In the genomic region with DNA sequence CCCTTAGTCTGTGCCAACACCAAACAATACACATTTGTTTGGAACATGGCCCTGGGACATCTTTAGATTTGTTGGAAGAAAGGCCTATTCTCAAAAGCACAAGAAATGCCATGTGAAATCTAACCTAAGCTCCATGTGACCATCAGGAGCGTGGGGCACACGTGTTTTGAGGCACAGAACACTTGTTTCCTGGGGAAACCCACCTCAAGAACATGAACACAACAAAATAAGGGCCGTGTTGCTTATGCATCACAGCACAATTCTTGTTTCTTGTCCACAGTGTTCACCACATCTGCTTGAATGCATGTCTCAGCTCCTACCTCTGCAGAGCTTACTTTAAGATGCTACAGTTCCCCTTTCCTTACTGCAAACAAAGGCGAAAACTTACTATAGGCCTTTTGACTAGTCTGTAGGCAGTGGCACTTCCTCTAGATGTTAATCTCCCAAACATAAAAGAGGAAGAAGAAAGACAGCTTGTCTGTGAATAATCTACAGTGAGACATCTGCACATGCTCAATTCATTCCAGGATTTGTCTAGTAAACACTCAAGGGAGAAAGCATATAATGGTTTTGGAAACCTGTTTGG, we compare ENCODE assay signal across 8 cellular contexts.
DNase-seq lines count a peak whose midpoint lies in the region; ATAC-seq lines count a peak whose summit lies in the region.

No MANE protein-coding gene starts in this region.

- in situ Hi-C loops in G401 (cut with HindIII; ENCODE audit: low sequenced_read_pairs) = no loop called here

- peak; percentile 93 for ATAC-seq in HG03159 (IDR thresholded peaks at IDR 0.05; ENCODE audit: unreplicated experiment)
- peak; percentile 43 for ATAC-seq in left colon

- peak; percentile 90 for DNase-seq in COLO829 (ENCODE audit: low spot score)
- DNase-seq in GM19238 (ENCODE audit: insufficient read length, low spot score) = peak; percentile 37
- DNase-seq in OCI-M2 (lab: John Stamatoyannopoulos, UW; ENCODE audit: unreplicated experiment) = peak; percentile 17
- DNase-seq in left colon = no peak
- no peak for DNase-seq in middle frontal gyrus (ENCODE audit: extremely low spot score, low spot score)
- DNase-seq in stimulated activated CD4-positive, alpha-beta T cell treated with anti-CD3 and anti-CD28 coated beads, Interleukin-4, amount 100 ng/mL, for 1 hour = no peak
- no peak for DNase-seq in G401 (ENCODE audit: low spot score)

- intact Hi-C loops in left colon (cut with DNase I, micrococcal nuclease) = no loop called here

Comparison
In these comparisons a context has a peak if more than half of its experiments do, and no peak if none do; other contexts are left out.
1. DNase-seq: peak in COLO829 (single experiment), GM19238 (single experiment) and OCI-M2 (single experiment); none in left colon (0 of 2), middle frontal gyrus (single experiment), stimulated activated CD4-positive, alpha-beta T cell treated with anti-CD3 and anti-CD28 coated beads, Interleukin-4, amount 100 ng/mL, for 1 hour (single experiment) and G401 (single experiment).